In the genomic region with DNA sequence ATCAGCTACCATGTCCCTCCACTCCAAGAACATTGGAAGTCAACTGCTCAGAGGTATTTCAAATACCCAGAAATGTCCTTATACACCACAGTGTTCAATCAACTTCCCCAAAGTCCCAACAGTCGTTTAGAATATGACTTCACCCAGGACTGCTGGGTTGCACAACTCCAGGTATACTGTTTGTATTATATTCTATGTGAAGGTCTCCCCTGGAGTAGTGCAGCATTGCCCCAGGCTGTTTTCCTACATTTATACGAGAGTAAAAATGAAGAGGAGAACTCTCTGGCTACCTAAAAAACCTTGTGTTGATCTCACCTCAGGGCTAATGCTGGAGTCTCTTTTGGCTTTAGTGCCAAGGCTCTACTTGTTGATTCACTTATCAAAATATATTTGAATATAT, we compare ENCODE assay signal across 17 cellular contexts.
"Had no signal": no experiment of that assay in that cellular context is flagged by ENCODE, and none has a peak within 500 bp of the region (broad histone marks: within the 10 kb centered on the region; RNA-seq: fewer than 3 reads in every experiment).

No MANE protein-coding gene starts in this region.

- H3K4me1 Mint-ChIP-seq: central memory CD8-positive, alpha-beta T cell had no signal

- DNase-seq: activated CD4-positive, alpha-beta T cell treated with anti-CD3 and anti-CD28 coated beads for 48 hours; activated CD8-positive, alpha-beta memory T cell treated with anti-CD3 and anti-CD28 coated beads, Interleukin-2, amount 50 U/mL, for 4 hours; activated CD8-positive, alpha-beta T cell treated with anti-CD3 and anti-CD28 coated beads for 36 hours; activated gamma-delta T cell; activated T-cell treated with anti-CD3 and anti-CD28 coated beads, Interleukin-2, amount 50 U/mL, for 48 hours; effector CD8-positive, alpha-beta T cell; foreskin keratinocyte; glutamatergic neuron; left ventricle myocardium superior; retina; stimulated activated CD4-positive, alpha-beta T cell treated with anti-CD3 and anti-CD28 coated beads, Interleukin-2, amount 100 ng/mL, for 48 hours; stimulated activated naive CD4-positive, alpha-beta T cell; tibial artery had no signal

- ATAC-seq: activated CD8-positive, alpha-beta T cell treated with anti-CD3 and anti-CD28 coated beads for 36 hours; activated naive CD4-positive, alpha-beta T cell treated with anti-CD3 and anti-CD28 coated beads, Interleukin-2, amount 50 U/mL, for 72 hours; left ventricle myocardium superior; natural killer cell treated with Interleukin-12 subunit alpha and Interleukin-12 subunit beta and Interleukin-15 and Interleukin-18, amount 100 ng/mL, for 72 hours; WTC11 had no signal

- H3K4me3 Mint-ChIP-seq: activated CD8-positive, alpha-beta T cell treated with anti-CD3 and anti-CD28 coated beads for 36 hours; central memory CD8-positive, alpha-beta T cell; natural killer cell treated with Interleukin-12 subunit alpha and Interleukin-12 subunit beta and Interleukin-15 and Interleukin-18, amount 100 ng/mL, for 72 hours; WTC11 had no signal

- H3K27ac Mint-ChIP-seq: activated CD8-positive, alpha-beta T cell treated with anti-CD3 and anti-CD28 coated beads for 36 hours; activated naive CD4-positive, alpha-beta T cell treated with anti-CD3 and anti-CD28 coated beads, Interleukin-2, amount 50 U/mL, for 72 hours; natural killer cell treated with Interleukin-12 subunit alpha and Interleukin-12 subunit beta and Interleukin-15 and Interleukin-18, amount 100 ng/mL, for 72 hours; WTC11 had no signal
